ENCODE assay signal across 8 cellular contexts in the genomic region with DNA sequence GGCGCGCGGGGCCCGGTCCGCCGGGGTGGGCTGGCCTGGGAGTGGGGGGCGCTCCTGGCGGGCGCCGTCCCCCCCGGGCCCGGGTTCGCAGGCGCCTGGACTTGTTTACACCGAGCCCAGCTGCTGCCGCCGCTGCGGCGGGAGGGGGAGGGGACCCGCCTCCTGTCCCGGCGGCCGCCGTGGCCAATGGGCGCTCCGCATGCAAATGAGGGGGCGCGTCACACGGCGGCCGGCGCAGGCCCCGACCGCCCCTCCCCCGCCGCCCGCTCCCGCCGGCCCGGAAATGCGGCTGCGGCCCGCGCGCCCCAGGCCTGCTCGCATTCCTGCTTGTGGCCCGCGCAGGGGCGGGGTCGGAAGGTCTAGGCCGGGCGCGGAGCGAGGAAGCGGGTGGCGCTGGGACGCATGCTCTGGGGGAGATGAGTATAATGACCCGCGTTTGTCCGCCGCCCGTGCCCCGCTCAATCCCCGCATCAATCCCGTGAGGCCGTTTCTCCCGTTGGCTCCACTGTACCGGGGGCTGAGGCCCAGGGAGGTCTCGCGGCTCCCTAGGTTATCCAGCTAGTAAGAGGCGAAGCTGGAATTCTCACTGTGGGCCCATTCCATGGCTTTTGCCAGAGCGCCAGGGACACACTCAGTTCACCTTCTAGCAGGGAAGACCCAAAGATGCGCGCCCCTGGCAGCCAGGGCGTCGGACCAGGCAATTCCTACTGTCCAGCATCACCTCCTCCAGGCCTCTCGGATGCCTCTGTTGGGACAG. TPM values are rescaled to one million over a fixed set of nuclear protein-coding genes. Genes with fewer than 3 reads are reported as not detected.
DNase-seq lines count a peak whose midpoint lies in the region; ATAC-seq, FAIRE-seq and TF ChIP-seq lines count a peak whose summit lies in the region.

A gene with protein sequence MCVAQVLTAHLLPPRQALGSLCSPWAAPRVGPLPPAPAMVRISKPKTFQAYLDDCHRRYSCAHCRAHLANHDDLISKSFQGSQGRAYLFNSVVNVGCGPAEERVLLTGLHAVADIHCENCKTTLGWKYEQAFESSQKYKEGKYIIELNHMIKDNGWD (minus strand): TSS at position 109 of the 757 bp plus-strand sequence. CDS start 731 bp downstream, outside the sequence.

- no peaks in the 10 kb centered on the region for H3K27me3 ChIP-seq in small intestine (ENCODE audit: control insufficient read depth in 2 of 2, insufficient read depth in 2 of 2, low read length in 2 of 2)

- no peak for FAIRE-seq in small intestine (lab: Jason Lieb, UNC)

- DNase-seq in EH (ENCODE audit: low read depth) (peak; percentile 91), NCI-H2171 (lab: John Stamatoyannopoulos, UW) (peak; percentile 87), cardiac fibroblast (ENCODE audit: low read depth in 2 of 2) (peak; percentile 85 to 95), iPS-NIHi7 (ENCODE audit: extremely low spot score) (peak; percentile 97), small intestine (peak; percentile 87)

- peak within 1 kb of the TSS; percentile 77 to 95 for H3K27ac ChIP-seq in small intestine (ENCODE audit: low read depth in 1 of 2, low read length in 1 of 2)

- H3K4me3 ChIP-seq in cardiac fibroblast (replicated peaks in 1 of 2; ENCODE audit: low read depth in 2 of 2, low read length in 2 of 2), result peak within 1 kb of the TSS; percentile 73 to 86
- peak within 1 kb of the TSS; percentile 68 to 88 for H3K4me3 ChIP-seq in small intestine (ENCODE audit: low read depth in 1 of 2, low read length in 2 of 2)

- peak; percentile 34 for ATAC-seq in HG02610 (IDR thresholded peaks at IDR 0.05; ENCODE audit: unreplicated experiment)
- peak; percentile 47 to 60 for ATAC-seq in activated CD4-positive, CD25-positive, alpha-beta regulatory T cell treated with anti-CD3 and anti-CD28 coated beads, Interleukin-2, amount 50 U/mL, for 24 hours
- ATAC-seq in HG02884 (IDR thresholded peaks at IDR 0.05; ENCODE audit: unreplicated experiment), result no peak

- TF ChIP-seq CTCF in cardiac fibroblast (IDR thresholded peaks at IDR 0.05; ENCODE audit: low read depth, low read length), result no peak

- H3K4me1 ChIP-seq in small intestine (ENCODE audit: control insufficient read depth in 2 of 2, insufficient read depth in 1 of 2, low read depth in 1 of 2, low read length in 1 of 2), result peaks cover 2 to 6% of the 10 kb centered on the region in 2 donors

- 9 to 20% (median 10%) methylated on average over 34 to 77 of the region's 77 CpGs for WGBS in small intestine, 3 donors

- H3K36me3 ChIP-seq in small intestine (ENCODE audit: control insufficient read depth in 2 of 2, insufficient read depth in 2 of 2, low read length in 2 of 2), result peaks cover 0 to 3% of the 10 kb centered on the region in 2 donors

- peaks cover 1% of the 10 kb centered on the region for H3K9me3 ChIP-seq in small intestine (ENCODE audit: control insufficient read depth, low read depth)

RNA-seq across cellular contexts. Expression of the gene that starts here (rescaled TPM):
- 100 to 1,000 TPM in 2 of 3 donors, 10 to 100 TPM in 1; 39.6 to 154 (median 132) TPM for polyA plus RNA-seq in small intestine
